9 cellular contexts compared by ENCODE assay signal in the genomic region with DNA sequence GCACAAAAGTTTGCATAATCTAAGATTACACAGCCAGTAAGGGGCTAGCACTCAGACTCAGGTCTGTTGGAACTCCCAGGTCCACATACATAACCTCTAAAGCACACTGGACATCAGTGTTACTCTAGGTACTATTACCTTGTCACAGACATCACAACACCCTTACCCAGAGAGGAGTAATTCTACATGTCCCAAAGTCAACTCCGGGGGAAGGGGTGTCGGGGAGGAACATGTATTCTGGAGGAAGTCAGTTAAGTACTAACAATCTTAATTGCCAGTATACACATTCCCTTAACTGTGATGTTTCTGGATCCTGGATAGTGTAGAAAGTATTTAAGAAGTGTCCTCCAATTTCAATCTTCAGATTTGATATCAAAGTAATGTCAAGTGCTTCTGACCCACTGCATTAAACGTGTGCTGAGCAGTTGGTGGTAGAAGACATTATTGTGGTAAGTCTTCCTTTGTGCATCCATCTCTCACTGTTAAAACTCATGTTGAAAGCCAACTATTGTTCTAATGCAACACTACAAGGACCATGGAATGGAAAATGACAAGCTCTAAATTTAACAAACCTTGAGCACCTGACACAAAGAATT.
"Had no signal": no experiment of that assay in that cellular context is flagged by ENCODE, and none has a peak within 500 bp of the region (broad histone marks: within the 10 kb centered on the region; RNA-seq: fewer than 3 reads in every experiment).

No MANE protein-coding gene starts in this region.

- H2AFZ ChIP-seq: GM23248 had no signal

- H3K27ac ChIP-seq: GM23248, KMS-11 had no signal

- H3K9ac ChIP-seq: GM23248, KMS-11 had no signal

- FAIRE-seq: HTR-8/SVneo had no signal

- H3K4me2 ChIP-seq: KMS-11 had no signal

- DNase-seq: GM23248, GOT3, H9, HCEC 1CT, IMR-90, Karpas-422, KBM-7 had no signal

- H3K4me3 ChIP-seq: GM23248 had no signal
